Comparison of ENCODE assay signal across 26 cellular contexts in genomic region chr9:71704806-71705205, GRCh38.
DNase-seq lines count a peak whose midpoint lies in the region; ATAC-seq and TF ChIP-seq lines count a peak whose summit lies in the region.
"Had no signal": no experiment of that assay in that cellular context is flagged by ENCODE, and none has a peak within 500 bp of the region (broad histone marks: within the 10 kb centered on the region; RNA-seq: fewer than 3 reads in every experiment).

No MANE protein-coding gene starts in this region.

- peaks cover 24% of the 10 kb centered on the region for H3K4me1 Mint-ChIP-seq in activated T-cell treated with anti-CD3 and anti-CD28 coated beads, Interleukin-2, amount 50 U/mL, for 24 hours (ENCODE audit: low read depth)
- H3K4me1 Mint-ChIP-seq in WTC11 = no peaks in the 10 kb centered on the region
- H3K4me1 Mint-ChIP-seq: neural crest cell had no signal

- no peak for DNase-seq in activated T-cell treated with anti-CD3 and anti-CD28 coated beads, Interleukin-2, amount 50 U/mL, for 24 hours
- DNase-seq in activated T-cell treated with anti-CD3 and anti-CD28 coated beads for 4 hours (no peak), WTC11 (ENCODE audit: low spot score) (no peak), fibroblast of mammary gland (ENCODE audit: low read depth) (peak; percentile 37), stromal cell of bone marrow (ENCODE audit: low read depth) (peak; percentile 61), cerebellar cortex (ENCODE audit: low spot score) (no peak), NCI-H2196 treated with DMSO at 0.1 percent for 48 hours (lab: John Stamatoyannopoulos, UW; ENCODE audit: unreplicated experiment) (no peak)
- DNase-seq: activated CD4-positive, alpha-beta T cell treated with anti-CD3 and anti-CD28 coated beads, Interleukin-2, amount 50 U/mL, for 1 hour; amygdala; Calu3; dorsolateral prefrontal cortex; H7; Karpas-422; left colon; midbrain; NCI-H187 treated with DMSO at 0.1 percent for 48 hours; NCI-H2227 treated with DMSO at 0.1 percent for 48 hours; PC-9; psoas muscle; SIG-M5; stimulated activated naive CD4-positive, alpha-beta T cell treated with Interleukin-2 at 50 U/mL for 16 hours; T-cell had no signal

- POLR2A ChIA-PET in WTC11 (lab: Charles Lee) = no interaction called here

- H3K9me3 Mint-ChIP-seq in activated T-cell treated with anti-CD3 and anti-CD28 coated beads, Interleukin-2, amount 50 U/mL, for 24 hours = no peaks in the 10 kb centered on the region
- no peaks in the 10 kb centered on the region for H3K9me3 Mint-ChIP-seq in WTC11
- H3K9me3 Mint-ChIP-seq: neural crest cell, T-cell had no signal

- H3K27ac Mint-ChIP-seq in activated T-cell treated with anti-CD3 and anti-CD28 coated beads, Interleukin-2, amount 50 U/mL, for 24 hours = peak overlapping the region; percentile 31
- peak overlapping the region; percentile 54; the same call in 1 of the 2 replicates for H3K27ac Mint-ChIP-seq in WTC11

- TF ChIP-seq CTCF in WTC11 (IDR thresholded peaks at IDR 0.05) = no peak
- TF ChIP-seq CTCF in fibroblast of mammary gland (conservative IDR thresholded peaks at IDR 0.05; ENCODE audit: control insufficient read depth, insufficient read depth, low read depth, low read length) = no peak

- no peak overlapping the region for H3K4me3 Mint-ChIP-seq in activated T-cell treated with anti-CD3 and anti-CD28 coated beads, Interleukin-2, amount 50 U/mL, for 24 hours
- H3K4me3 Mint-ChIP-seq in WTC11 = no peak overlapping the region
- H3K4me3 Mint-ChIP-seq: neural crest cell, T-cell had no signal

- H3K27me3 Mint-ChIP-seq in activated T-cell treated with anti-CD3 and anti-CD28 coated beads, Interleukin-2, amount 50 U/mL, for 24 hours = no peaks in the 10 kb centered on the region
- H3K27me3 Mint-ChIP-seq in WTC11 (ENCODE audit: low read depth) = no peaks in the 10 kb centered on the region
- H3K27me3 Mint-ChIP-seq: T-cell had no signal

- H3K4me3 ChIP-seq in fibroblast of mammary gland (ENCODE audit: control insufficient read depth, low read depth, low read length) = no peak overlapping the region
- H3K4me3 ChIP-seq: cardiac muscle cell, dorsolateral prefrontal cortex, PC-9, psoas muscle, skin epidermis had no signal

- no peak for ATAC-seq in WTC11
- ATAC-seq in GM19455 (IDR thresholded peaks at IDR 0.05; ENCODE audit: unreplicated experiment) = no peak
- ATAC-seq: left colon, psoas muscle, T-cell had no signal

- CTCF ChIA-PET in WTC11 (lab: Charles Lee) = interaction anchor here (1.0 kb wide), 1 partner anchor 12 kb away, joined by 3 read pairs; no protein-coding TSS in a partner anchor

- H3K36me3 Mint-ChIP-seq in activated T-cell treated with anti-CD3 and anti-CD28 coated beads, Interleukin-2, amount 50 U/mL, for 24 hours (ENCODE audit: low read depth) = peaks cover 92% of the 10 kb centered on the region
- H3K36me3 Mint-ChIP-seq in WTC11 = peaks cover 48% of the 10 kb centered on the region

TF ChIP-seq in WTC11, 78 proteins besides CTCF, POLR2A, EP300 and RAD21:
- TF ChIP-seq PRRX2 (CRISPR knock-in tag; IDR thresholded peaks at IDR 0.05) = no peak
- TF ChIP-seq USF2 (CRISPR knock-in tag; IDR thresholded peaks at IDR 0.05) = no peak
- TF ChIP-seq ZNF219 (CRISPR knock-in tag; IDR thresholded peaks at IDR 0.05; ENCODE audit: borderline replicate concordance) = no peak
- no peak for TF ChIP-seq ARID4B (CRISPR knock-in tag; IDR thresholded peaks at IDR 0.05; ENCODE audit: borderline replicate concordance)
- TF ChIP-seq GTF2I (CRISPR knock-in tag; conservative IDR thresholded peaks at IDR 0.05) = no peak
- TF ChIP-seq ZBTB21 (CRISPR knock-in tag; IDR thresholded peaks at IDR 0.05; ENCODE audit: borderline replicate concordance) = no peak
- TF ChIP-seq E2F5 (CRISPR knock-in tag; IDR thresholded peaks at IDR 0.05) = no peak
- no peak for TF ChIP-seq GRHL2 (CRISPR knock-in tag; IDR thresholded peaks at IDR 0.05; ENCODE audit: insufficient replicate concordance, severe bottlenecking)
- TF ChIP-seq RELA (CRISPR knock-in tag; IDR thresholded peaks at IDR 0.05; ENCODE audit: borderline replicate concordance) = no peak
- TF ChIP-seq GABPB1 (CRISPR knock-in tag; IDR thresholded peaks at IDR 0.05) = no peak
- no peak for TF ChIP-seq ZNF121 (CRISPR knock-in tag; IDR thresholded peaks at IDR 0.05)
- no peak for TF ChIP-seq ZMAT4 (CRISPR knock-in tag; IDR thresholded peaks at IDR 0.05)
- TF ChIP-seq HMGA2 (CRISPR knock-in tag; IDR thresholded peaks at IDR 0.05) = no peak
- no peak for TF ChIP-seq ELF4 (CRISPR knock-in tag; IDR thresholded peaks at IDR 0.05; ENCODE audit: low read depth)
- no peak for TF ChIP-seq ZNF317 (CRISPR knock-in tag; IDR thresholded peaks at IDR 0.05; ENCODE audit: borderline replicate concordance, low read depth)
- no peak for TF ChIP-seq MXD4 (CRISPR knock-in tag; IDR thresholded peaks at IDR 0.05; ENCODE audit: borderline replicate concordance)
- no peak for TF ChIP-seq MYBL2 (CRISPR knock-in tag; IDR thresholded peaks at IDR 0.05)
- no peak for TF ChIP-seq MLX (CRISPR knock-in tag; IDR thresholded peaks at IDR 0.05)
- TF ChIP-seq IRF1 (CRISPR knock-in tag; IDR thresholded peaks at IDR 0.05) = no peak

Comparison
In these comparisons a context has a peak if more than half of its experiments do, and no peak if none do; other contexts are left out.
1. DNase-seq: peak in fibroblast of mammary gland (single experiment) and stromal cell of bone marrow (single experiment); none in activated T-cell treated with anti-CD3 and anti-CD28 coated beads, Interleukin-2, amount 50 U/mL, for 24 hours (single experiment), activated T-cell treated with anti-CD3 and anti-CD28 coated beads for 4 hours (single experiment), WTC11 (single experiment), cerebellar cortex (single experiment) and NCI-H2196 treated with DMSO at 0.1 percent for 48 hours (single experiment).